In the genomic region with DNA sequence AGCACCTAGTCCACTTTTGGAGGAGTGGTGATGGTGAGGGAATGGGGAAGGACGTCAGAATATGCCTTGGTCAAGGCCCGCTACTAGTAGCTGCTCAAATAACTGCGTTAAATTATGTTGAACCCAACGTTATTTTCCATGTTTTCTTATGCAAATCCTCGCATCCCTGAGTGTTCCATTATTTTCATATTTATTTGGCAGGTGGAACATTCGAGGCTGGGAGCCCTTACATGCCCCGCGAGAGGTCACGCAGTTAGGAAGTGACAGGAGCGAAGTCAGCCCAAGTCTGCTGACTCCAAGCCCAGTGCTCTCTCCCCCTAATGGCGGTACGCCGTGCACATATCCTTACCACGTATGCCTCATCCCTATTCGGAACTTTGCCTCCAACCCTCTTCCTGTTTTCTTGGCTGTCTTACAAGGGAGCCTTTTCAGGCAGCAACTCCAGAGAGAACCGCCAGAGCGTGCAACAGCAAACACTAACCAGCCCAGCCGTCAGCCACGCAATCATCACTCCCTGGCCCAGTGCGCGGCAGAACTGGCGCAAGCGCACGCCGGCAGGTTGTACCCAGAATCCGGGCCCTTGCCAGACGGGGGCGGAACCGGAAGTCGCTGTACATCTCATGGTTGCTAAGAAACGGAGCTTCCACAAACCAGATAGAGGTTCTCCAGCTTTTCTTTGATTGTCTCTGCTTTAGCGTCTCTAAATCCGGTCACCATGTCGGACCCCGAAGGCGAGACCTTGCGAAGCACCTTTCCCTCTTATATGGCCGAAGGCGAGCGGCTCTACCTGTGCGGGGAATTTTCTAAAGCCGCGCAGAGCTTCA, we compare ENCODE assay signal across 1 cellular context.
TF ChIP-seq lines count a peak whose summit lies in the region.

A gene with protein sequence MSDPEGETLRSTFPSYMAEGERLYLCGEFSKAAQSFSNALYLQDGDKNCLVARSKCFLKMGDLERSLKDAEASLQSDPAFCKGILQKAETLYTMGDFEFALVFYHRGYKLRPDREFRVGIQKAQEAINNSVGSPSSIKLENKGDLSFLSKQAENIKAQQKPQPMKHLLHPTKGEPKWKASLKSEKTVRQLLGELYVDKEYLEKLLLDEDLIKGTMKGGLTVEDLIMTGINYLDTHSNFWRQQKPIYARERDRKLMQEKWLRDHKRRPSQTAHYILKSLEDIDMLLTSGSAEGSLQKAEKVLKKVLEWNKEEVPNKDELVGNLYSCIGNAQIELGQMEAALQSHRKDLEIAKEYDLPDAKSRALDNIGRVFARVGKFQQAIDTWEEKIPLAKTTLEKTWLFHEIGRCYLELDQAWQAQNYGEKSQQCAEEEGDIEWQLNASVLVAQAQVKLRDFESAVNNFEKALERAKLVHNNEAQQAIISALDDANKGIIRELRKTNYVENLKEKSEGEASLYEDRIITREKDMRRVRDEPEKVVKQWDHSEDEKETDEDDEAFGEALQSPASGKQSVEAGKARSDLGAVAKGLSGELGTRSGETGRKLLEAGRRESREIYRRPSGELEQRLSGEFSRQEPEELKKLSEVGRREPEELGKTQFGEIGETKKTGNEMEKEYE (plus strand): TSS at position 609 of the 824 bp plus-strand sequence. CDS start 107 bp downstream, at position 716.

TF ChIP-seq in GM12878, 131 proteins besides CTCF, POLR2A, EP300 and RAD21 (continued from another document and continues in another):
- TF ChIP-seq, protein P1, sequence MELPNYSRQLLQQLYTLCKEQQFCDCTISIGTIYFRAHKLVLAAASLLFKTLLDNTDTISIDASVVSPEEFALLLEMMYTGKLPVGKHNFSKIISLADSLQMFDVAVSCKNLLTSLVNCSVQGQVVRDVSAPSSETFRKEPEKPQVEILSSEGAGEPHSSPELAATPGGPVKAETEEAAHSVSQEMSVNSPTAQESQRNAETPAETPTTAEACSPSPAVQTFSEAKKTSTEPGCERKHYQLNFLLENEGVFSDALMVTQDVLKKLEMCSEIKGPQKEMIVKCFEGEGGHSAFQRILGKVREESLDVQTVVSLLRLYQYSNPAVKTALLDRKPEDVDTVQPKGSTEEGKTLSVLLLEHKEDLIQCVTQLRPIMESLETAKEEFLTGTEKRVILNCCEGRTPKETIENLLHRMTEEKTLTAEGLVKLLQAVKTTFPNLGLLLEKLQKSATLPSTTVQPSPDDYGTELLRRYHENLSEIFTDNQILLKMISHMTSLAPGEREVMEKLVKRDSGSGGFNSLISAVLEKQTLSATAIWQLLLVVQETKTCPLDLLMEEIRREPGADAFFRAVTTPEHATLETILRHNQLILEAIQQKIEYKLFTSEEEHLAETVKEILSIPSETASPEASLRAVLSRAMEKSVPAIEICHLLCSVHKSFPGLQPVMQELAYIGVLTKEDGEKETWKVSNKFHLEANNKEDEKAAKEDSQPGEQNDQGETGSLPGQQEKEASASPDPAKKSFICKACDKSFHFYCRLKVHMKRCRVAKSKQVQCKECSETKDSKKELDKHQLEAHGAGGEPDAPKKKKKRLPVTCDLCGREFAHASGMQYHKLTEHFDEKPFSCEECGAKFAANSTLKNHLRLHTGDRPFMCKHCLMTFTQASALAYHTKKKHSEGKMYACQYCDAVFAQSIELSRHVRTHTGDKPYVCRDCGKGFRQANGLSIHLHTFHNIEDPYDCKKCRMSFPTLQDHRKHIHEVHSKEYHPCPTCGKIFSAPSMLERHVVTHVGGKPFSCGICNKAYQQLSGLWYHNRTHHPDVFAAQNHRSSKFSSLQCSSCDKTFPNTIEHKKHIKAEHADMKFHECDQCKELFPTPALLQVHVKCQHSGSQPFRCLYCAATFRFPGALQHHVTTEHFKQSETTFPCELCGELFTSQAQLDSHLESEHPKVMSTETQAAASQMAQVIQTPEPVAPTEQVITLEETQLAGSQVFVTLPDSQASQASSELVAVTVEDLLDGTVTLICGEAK (IDR thresholded peaks at IDR 0.05; ENCODE audit: borderline replicate concordance), result peak; percentile 73; the same call in 1 of the 2 replicates
- TF ChIP-seq, protein P2, sequence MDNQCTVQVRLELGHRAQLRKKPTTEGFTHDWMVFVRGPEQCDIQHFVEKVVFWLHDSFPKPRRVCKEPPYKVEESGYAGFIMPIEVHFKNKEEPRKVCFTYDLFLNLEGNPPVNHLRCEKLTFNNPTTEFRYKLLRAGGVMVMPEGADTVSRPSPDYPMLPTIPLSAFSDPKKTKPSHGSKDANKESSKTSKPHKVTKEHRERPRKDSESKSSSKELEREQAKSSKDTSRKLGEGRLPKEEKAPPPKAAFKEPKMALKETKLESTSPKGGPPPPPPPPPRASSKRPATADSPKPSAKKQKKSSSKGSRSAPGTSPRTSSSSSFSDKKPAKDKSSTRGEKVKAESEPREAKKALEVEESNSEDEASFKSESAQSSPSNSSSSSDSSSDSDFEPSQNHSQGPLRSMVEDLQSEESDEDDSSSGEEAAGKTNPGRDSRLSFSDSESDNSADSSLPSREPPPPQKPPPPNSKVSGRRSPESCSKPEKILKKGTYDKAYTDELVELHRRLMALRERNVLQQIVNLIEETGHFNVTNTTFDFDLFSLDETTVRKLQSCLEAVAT (IDR thresholded peaks at IDR 0.05), result peak; percentile 65
- TF ChIP-seq SREBF2 (IDR thresholded peaks at IDR 0.05; ENCODE audit: low read length), result no peak
- TF ChIP-seq MXI1 (IDR thresholded peaks at IDR 0.05; ENCODE audit: low read depth, low read length), result peak; percentile 81
- peak; percentile 34; the same call in 1 of the 2 replicates for TF ChIP-seq RB1 (IDR thresholded peaks at IDR 0.05; ENCODE audit: borderline replicate concordance)
- no peak for TF ChIP-seq ZNF274 (IDR thresholded peaks at IDR 0.05; ENCODE audit: insufficient read depth, insufficient read length)
- TF ChIP-seq ZZZ3 (IDR thresholded peaks at IDR 0.05; ENCODE audit: control insufficient read depth, insufficient read length, low read depth), result no peak
- TF ChIP-seq RELA (IDR thresholded peaks at IDR 0.05; ENCODE audit: borderline replicate concordance, partially characterized antibody), result no peak
- no peak for TF ChIP-seq SUZ12 (IDR thresholded peaks at IDR 0.05; ENCODE audit: unreplicated experiment)
- TF ChIP-seq IKZF2 (IDR thresholded peaks at IDR 0.05), result peak; percentile 60 to 64; a peak in 3 of 4 replicates
- no peak for TF ChIP-seq SMC3 (IDR thresholded peaks at IDR 0.05; ENCODE audit: borderline replicate concordance, low read length)
- no peak for TF ChIP-seq SMAD1 (IDR thresholded peaks at IDR 0.05; ENCODE audit: low read depth, partially characterized antibody)
- TF ChIP-seq KLF5 (IDR thresholded peaks at IDR 0.05; ENCODE audit: partially characterized antibody), result no peak
- TF ChIP-seq, protein P3, sequence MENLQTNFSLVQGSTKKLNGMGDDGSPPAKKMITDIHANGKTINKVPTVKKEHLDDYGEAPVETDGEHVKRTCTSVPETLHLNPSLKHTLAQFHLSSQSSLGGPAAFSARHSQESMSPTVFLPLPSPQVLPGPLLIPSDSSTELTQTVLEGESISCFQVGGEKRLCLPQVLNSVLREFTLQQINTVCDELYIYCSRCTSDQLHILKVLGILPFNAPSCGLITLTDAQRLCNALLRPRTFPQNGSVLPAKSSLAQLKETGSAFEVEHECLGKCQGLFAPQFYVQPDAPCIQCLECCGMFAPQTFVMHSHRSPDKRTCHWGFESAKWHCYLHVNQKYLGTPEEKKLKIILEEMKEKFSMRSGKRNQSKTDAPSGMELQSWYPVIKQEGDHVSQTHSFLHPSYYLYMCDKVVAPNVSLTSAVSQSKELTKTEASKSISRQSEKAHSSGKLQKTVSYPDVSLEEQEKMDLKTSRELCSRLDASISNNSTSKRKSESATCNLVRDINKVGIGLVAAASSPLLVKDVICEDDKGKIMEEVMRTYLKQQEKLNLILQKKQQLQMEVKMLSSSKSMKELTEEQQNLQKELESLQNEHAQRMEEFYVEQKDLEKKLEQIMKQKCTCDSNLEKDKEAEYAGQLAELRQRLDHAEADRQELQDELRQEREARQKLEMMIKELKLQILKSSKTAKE (IDR thresholded peaks at IDR 0.05; ENCODE audit: low read depth, poor library complexity, severe bottlenecking), result peak; percentile 47
- TF ChIP-seq PML (IDR thresholded peaks at IDR 0.05; ENCODE audit: low read length), result peak; percentile 73
- TF ChIP-seq NR2C1 (IDR thresholded peaks at IDR 0.05), result no peak
- TF ChIP-seq KDM1A (IDR thresholded peaks at IDR 0.05; ENCODE audit: borderline replicate concordance), result 0 out of 2 replicates have a peak, but pooled peaks have one; percentile 41
- TF ChIP-seq ESRRA (IDR thresholded peaks at IDR 0.05; ENCODE audit: low read length), result no peak
- TF ChIP-seq BRCA1 (IDR thresholded peaks at IDR 0.05; ENCODE audit: low read depth, low read length), result no peak
- peak; percentile 35 for TF ChIP-seq HCFC1 (IDR thresholded peaks at IDR 0.05; ENCODE audit: low read length)
- TF ChIP-seq, protein P4, sequence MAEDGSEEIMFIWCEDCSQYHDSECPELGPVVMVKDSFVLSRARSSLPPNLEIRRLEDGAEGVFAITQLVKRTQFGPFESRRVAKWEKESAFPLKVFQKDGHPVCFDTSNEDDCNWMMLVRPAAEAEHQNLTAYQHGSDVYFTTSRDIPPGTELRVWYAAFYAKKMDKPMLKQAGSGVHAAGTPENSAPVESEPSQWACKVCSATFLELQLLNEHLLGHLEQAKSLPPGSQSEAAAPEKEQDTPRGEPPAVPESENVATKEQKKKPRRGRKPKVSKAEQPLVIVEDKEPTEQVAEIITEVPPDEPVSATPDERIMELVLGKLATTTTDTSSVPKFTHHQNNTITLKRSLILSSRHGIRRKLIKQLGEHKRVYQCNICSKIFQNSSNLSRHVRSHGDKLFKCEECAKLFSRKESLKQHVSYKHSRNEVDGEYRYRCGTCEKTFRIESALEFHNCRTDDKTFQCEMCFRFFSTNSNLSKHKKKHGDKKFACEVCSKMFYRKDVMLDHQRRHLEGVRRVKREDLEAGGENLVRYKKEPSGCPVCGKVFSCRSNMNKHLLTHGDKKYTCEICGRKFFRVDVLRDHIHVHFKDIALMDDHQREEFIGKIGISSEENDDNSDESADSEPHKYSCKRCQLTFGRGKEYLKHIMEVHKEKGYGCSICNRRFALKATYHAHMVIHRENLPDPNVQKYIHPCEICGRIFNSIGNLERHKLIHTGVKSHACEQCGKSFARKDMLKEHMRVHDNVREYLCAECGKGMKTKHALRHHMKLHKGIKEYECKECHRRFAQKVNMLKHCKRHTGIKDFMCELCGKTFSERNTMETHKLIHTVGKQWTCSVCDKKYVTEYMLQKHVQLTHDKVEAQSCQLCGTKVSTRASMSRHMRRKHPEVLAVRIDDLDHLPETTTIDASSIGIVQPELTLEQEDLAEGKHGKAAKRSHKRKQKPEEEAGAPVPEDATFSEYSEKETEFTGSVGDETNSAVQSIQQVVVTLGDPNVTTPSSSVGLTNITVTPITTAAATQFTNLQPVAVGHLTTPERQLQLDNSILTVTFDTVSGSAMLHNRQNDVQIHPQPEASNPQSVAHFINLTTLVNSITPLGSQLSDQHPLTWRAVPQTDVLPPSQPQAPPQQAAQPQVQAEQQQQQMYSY (CRISPR knock-in tag; IDR thresholded peaks at IDR 0.05), result no peak
- TF ChIP-seq ZNF24 (IDR thresholded peaks at IDR 0.05), result no peak
- no peak for TF ChIP-seq NFYA (IDR thresholded peaks at IDR 0.05; ENCODE audit: borderline replicate concordance, low read depth, low read length)
- 0 out of 2 replicates have a peak, but pooled peaks have one; percentile 23 for TF ChIP-seq RAD51 (IDR thresholded peaks at IDR 0.05)
- peak; percentile 32; the same call in 1 of the 2 replicates for TF ChIP-seq CREM (IDR thresholded peaks at IDR 0.05; ENCODE audit: low read depth)
- TF ChIP-seq, protein P5, sequence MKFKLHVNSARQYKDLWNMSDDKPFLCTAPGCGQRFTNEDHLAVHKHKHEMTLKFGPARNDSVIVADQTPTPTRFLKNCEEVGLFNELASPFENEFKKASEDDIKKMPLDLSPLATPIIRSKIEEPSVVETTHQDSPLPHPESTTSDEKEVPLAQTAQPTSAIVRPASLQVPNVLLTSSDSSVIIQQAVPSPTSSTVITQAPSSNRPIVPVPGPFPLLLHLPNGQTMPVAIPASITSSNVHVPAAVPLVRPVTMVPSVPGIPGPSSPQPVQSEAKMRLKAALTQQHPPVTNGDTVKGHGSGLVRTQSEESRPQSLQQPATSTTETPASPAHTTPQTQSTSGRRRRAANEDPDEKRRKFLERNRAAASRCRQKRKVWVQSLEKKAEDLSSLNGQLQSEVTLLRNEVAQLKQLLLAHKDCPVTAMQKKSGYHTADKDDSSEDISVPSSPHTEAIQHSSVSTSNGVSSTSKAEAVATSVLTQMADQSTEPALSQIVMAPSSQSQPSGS (IDR thresholded peaks at IDR 0.05; ENCODE audit: low read length), result no peak
- no peak for TF ChIP-seq FOXM1 (IDR thresholded peaks at IDR 0.05; ENCODE audit: low read depth, low read length)
- no peak for TF ChIP-seq NFIC (IDR thresholded peaks at IDR 0.05; ENCODE audit: low read depth, low read length)
- no peak for TF ChIP-seq NR2C2 (IDR thresholded peaks at IDR 0.05; ENCODE audit: borderline replicate concordance, control insufficient read depth, insufficient read length, low read depth)
- TF ChIP-seq ASH2L (IDR thresholded peaks at IDR 0.05; ENCODE audit: borderline replicate concordance, low read depth), result no peak
- TF ChIP-seq MYC (IDR thresholded peaks at IDR 0.05; ENCODE audit: insufficient read depth, insufficient read length, insufficient replicate concordance, low read length, severe bottlenecking), result no peak
- TF ChIP-seq CREB1 (IDR thresholded peaks at IDR 0.05; ENCODE audit: low read depth), result peak; percentile 58; the same call in 1 of the 2 replicates
- no peak for TF ChIP-seq RFX5 (IDR thresholded peaks at IDR 0.05; ENCODE audit: low read depth, low read length)
- no peak for TF ChIP-seq JUNB (IDR thresholded peaks at IDR 0.05)
- no peak; the same call in 1 of the 2 replicates for TF ChIP-seq NR2F1 (conservative IDR thresholded peaks at IDR 0.05)
- no peak for TF ChIP-seq NFXL1 (IDR thresholded peaks at IDR 0.05; ENCODE audit: borderline replicate concordance)
- TF ChIP-seq HDAC6 (IDR thresholded peaks at IDR 0.05; ENCODE audit: unreplicated experiment), result no peak
- TF ChIP-seq ZNF207 (IDR thresholded peaks at IDR 0.05; ENCODE audit: borderline replicate concordance), result no peak
- no peak for TF ChIP-seq ETV6 (conservative IDR thresholded peaks at IDR 0.05 in 1 of 2, IDR thresholded peaks at IDR 0.05 in 1 of 2; ENCODE audit: borderline replicate concordance in 1 of 2, low read depth in 1 of 2)
- TF ChIP-seq BHLHE40 (IDR thresholded peaks at IDR 0.05; ENCODE audit: borderline replicate concordance in 1 of 2, low read depth in 2 of 2, low read length in 1 of 2), result peak in 1 of 2 experiments; percentile 29; a peak in 1 of 4 replicates
- TF ChIP-seq PAX5 (IDR thresholded peaks at IDR 0.05; ENCODE audit: borderline replicate concordance, low read depth, low read length), result peak; percentile 71; the same call in 1 of the 2 replicates
- TF ChIP-seq HDAC2 (IDR thresholded peaks at IDR 0.05), result no peak
